In genomic region chr2:68643874-68644485, GRCh38 we compare ENCODE assay signal across 10 cellular contexts. TPM values are rescaled to one million over a fixed set of nuclear protein-coding genes. Genes with fewer than 3 reads are reported as not detected.
DNase-seq lines count a peak whose midpoint lies in the region; ATAC-seq lines count a peak whose summit lies in the region.
"Had no signal": no experiment of that assay in that cellular context is flagged by ENCODE, and none has a peak within 500 bp of the region (broad histone marks: within the 10 kb centered on the region; RNA-seq: fewer than 3 reads in every experiment).

No MANE protein-coding gene starts in this region.

- H3K4me1 ChIP-seq in ACC112 (ENCODE audit: control insufficient read depth, insufficient read depth, low read length, unreplicated experiment) (no peaks in the 10 kb centered on the region), ectodermal cell (ENCODE audit: control insufficient read depth, insufficient read depth, low read length) (peaks cover 7% of the 10 kb centered on the region)

- POLR2A ChIA-PET in naive thymus-derived CD8-positive, alpha-beta T cell (lab: Charles Lee): no interaction called here

- H3K9me3 ChIP-seq in ectodermal cell (ENCODE audit: control insufficient read depth, low read length): no peaks in the 10 kb centered on the region

- H3K4me3 Mint-ChIP-seq in IgD-negative memory B cell: peak overlapping the region in 3 of 4 donors; percentile 43 to 65 (median 60)
- peak overlapping the region in 8 of 10 donors; percentile 16 to 50 (median 36) for H3K4me3 Mint-ChIP-seq in naive thymus-derived CD8-positive, alpha-beta T cell

- H3K27me3 Mint-ChIP-seq in IgD-negative memory B cell: peaks cover 52% of the 10 kb centered on the region
- peaks cover 39 to 83% (median 56%) of the 10 kb centered on the region in 5 donors for H3K27me3 Mint-ChIP-seq in naive thymus-derived CD8-positive, alpha-beta T cell

- 8 to 9% methylated on average over 17 of the region's 17 CpGs for WGBS in ectodermal cell, 2 experiments

- H3K27me3 ChIP-seq in ACC112 (ENCODE audit: insufficient read depth, low read length): peaks cover 97% of the 10 kb centered on the region
- peaks cover 38% of the 10 kb centered on the region for H3K27me3 ChIP-seq in ectodermal cell (ENCODE audit: control insufficient read depth, insufficient read depth, low read length, poor library complexity, severe bottlenecking)

- no peaks in the 10 kb centered on the region for H3K36me3 ChIP-seq in ACC112 (ENCODE audit: insufficient read depth, low read length)
- no peaks in the 10 kb centered on the region for H3K36me3 ChIP-seq in ectodermal cell (ENCODE audit: control insufficient read depth, insufficient read depth, low read length)

- H3K4me1 Mint-ChIP-seq in IgD-negative memory B cell: peaks cover 0 to 4% (median 4%) of the 10 kb centered on the region in 3 donors
- peaks cover 0 to 7% (median 3%) of the 10 kb centered on the region in 4 donors for H3K4me1 Mint-ChIP-seq in naive thymus-derived CD8-positive, alpha-beta T cell

- H3K79me2 ChIP-seq in ACC112 (ENCODE audit: control insufficient read depth, insufficient read depth, low read length, unreplicated experiment): no peaks in the 10 kb centered on the region

- no peak overlapping the region for H3K27ac ChIP-seq in ACC112 (ENCODE audit: low read depth, low read length)
- no peak overlapping the region for H3K27ac ChIP-seq in ectodermal cell (ENCODE audit: insufficient read depth, low read depth, low read length, poor library complexity, severe bottlenecking)

- H3K36me3 Mint-ChIP-seq in IgD-negative memory B cell: peaks cover 4% of the 10 kb centered on the region
- peaks cover 0 to 19% (median 5%) of the 10 kb centered on the region in 3 donors for H3K36me3 Mint-ChIP-seq in naive thymus-derived CD8-positive, alpha-beta T cell

- peak overlapping the region in 1 of 3 donors; percentile 43 for H3K27ac Mint-ChIP-seq in IgD-negative memory B cell
- H3K27ac Mint-ChIP-seq in naive thymus-derived CD8-positive, alpha-beta T cell: peak overlapping the region in 1 of 10 donors; percentile 27

- peak overlapping the region; percentile 51 for H2AFZ ChIP-seq in ACC112 (ENCODE audit: low read length, unreplicated experiment)

- no peak for ATAC-seq in naive thymus-derived CD8-positive, alpha-beta T cell
- no peak for ATAC-seq in HG03159 (IDR thresholded peaks at IDR 0.05; ENCODE audit: unreplicated experiment)
- ATAC-seq in HG03565 (IDR thresholded peaks at IDR 0.05; ENCODE audit: unreplicated experiment): no peak

- DNase-seq in naive thymus-derived CD8-positive, alpha-beta T cell: no peak
- no peak for DNase-seq in NCI-H2107 (lab: John Stamatoyannopoulos, UW)
- DNase-seq in NCI-H748 treated with DMSO at 0.1 percent for 48 hours (lab: John Stamatoyannopoulos, UW): no peak
- DNase-seq: DMS79, KG1 had no signal

- peaks cover 5 to 22% (median 7%) of the 10 kb centered on the region in 3 donors for H3K9me3 Mint-ChIP-seq in IgD-negative memory B cell
- H3K9me3 Mint-ChIP-seq in naive thymus-derived CD8-positive, alpha-beta T cell: peaks cover 0 to 24% (median 7%) of the 10 kb centered on the region in 9 donors

- H3K4me3 ChIP-seq in ACC112 (ENCODE audit: low read depth, low read length): peak overlapping the region; percentile 75
- H3K4me3 ChIP-seq in ectodermal cell (ENCODE audit: insufficient read depth, low read depth, low read length): peak overlapping the region; percentile 49

RNA-seq across cellular contexts. Expression of gene PROKR1, which starts 0.6 kb away (rescaled TPM):
- not detected for polyA plus RNA-seq in IgD-negative memory B cell
- 0.96 TPM for polyA plus RNA-seq in ectodermal cell (2013, experiment 1 of 4)
- polyA plus RNA-seq in ectodermal cell (2013, experiment 2 of 4): 1.5 TPM
- polyA plus RNA-seq in ectodermal cell (2013, experiment 3 of 4): 0.80 TPM
- 1.2 TPM for polyA plus RNA-seq in ectodermal cell (2013, experiment 4 of 4)
- not detected for total RNA-seq in naive thymus-derived CD8-positive, alpha-beta T cell
- not detected for polyA plus RNA-seq in naive thymus-derived CD8-positive, alpha-beta T cell
